Comparison of ENCODE assay signal across 22 cellular contexts in the genomic region with DNA sequence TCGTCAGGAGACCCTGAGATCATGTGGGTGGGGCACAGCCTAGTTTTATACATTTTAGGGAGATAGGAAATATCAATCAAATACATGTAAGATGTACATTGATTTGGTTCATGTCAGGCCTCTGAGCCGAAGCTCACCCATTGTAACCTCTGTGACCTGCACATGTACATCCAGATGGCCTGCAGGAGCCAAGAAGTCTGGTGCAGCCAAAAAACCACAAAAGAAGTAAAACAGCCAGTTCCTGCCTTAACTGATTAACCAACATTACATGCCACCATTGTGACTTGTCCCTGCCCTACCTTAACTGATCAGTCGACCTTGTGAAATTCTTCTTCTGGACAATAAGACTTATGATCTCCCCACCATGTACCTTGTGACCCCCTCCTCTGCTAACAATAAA. TPM values are rescaled to one million over a fixed set of nuclear protein-coding genes. Genes with fewer than 3 reads are reported as not detected.
"Had no signal": no experiment of that assay in that cellular context is flagged by ENCODE, and none has a peak within 500 bp of the region (broad histone marks: within the 10 kb centered on the region; RNA-seq: fewer than 3 reads in every experiment).

No MANE protein-coding gene starts in this region.

- H3K27me3 ChIP-seq: vagina had no signal

- H3K4me1 ChIP-seq: vagina had no signal

- H3K36me3 ChIP-seq: thoracic aorta, vagina, WERI-Rb-1 had no signal

- H3K27ac ChIP-seq: thoracic aorta, vagina, WERI-Rb-1 had no signal

- ATAC-seq: activated CD8-positive, alpha-beta memory T cell treated with anti-CD3 and anti-CD28 coated beads, Interleukin-2, amount 10 ng/mL, durations not matched to agents 7 days and 5 days; activated CD8-positive, alpha-beta T cell treated with anti-CD3 and anti-CD28 coated beads for 36 hours; left lobe of liver; naive thymus-derived CD4-positive, alpha-beta T cell; sciatic nerve had no signal

- DNase-seq: activated CD4-positive, alpha-beta T cell treated with anti-CD3 and anti-CD28 coated beads, Interleukin-2, amount 10 ng/mL, durations not matched to agents 7 days and 5 days; activated CD4-positive, CD25-positive, alpha-beta regulatory T cell treated with anti-CD3 and anti-CD28 coated beads, Interleukin-2, amount 50 U/mL, for 72 hours; activated CD8-positive, alpha-beta memory T cell treated with anti-CD3 and anti-CD28 coated beads, Interleukin-2, amount 10 ng/mL, durations not matched to agents 7 days and 5 days; activated CD8-positive, alpha-beta T cell treated with anti-CD3 and anti-CD28 coated beads for 36 hours; activated gamma-delta T cell; activated naive CD4-positive, alpha-beta T cell treated with anti-CD3 and anti-CD28 coated beads, Interleukin-2, amount 50 U/mL, for 16 hours; activated T-cell treated with anti-CD3 and anti-CD28 coated beads for 4 hours; anterior cingulate cortex; effector CD4-positive, alpha-beta T cell; kidney; naive thymus-derived CD4-positive, alpha-beta T cell; occipital lobe; posterior cingulate gyrus; stimulated activated CD4-positive, alpha-beta T cell treated with anti-CD3 and anti-CD28 coated beads, Interleukin-4, amount 100 ng/mL, for 1 hour; stimulated activated naive CD4-positive, alpha-beta T cell treated with Interleukin-2 at 50 U/mL for 16 hours; WERI-Rb-1 had no signal

- H3K9me3 ChIP-seq: thoracic aorta, vagina had no signal

- H3K4me3 ChIP-seq: lung, smooth muscle cell, thoracic aorta, vagina had no signal

RNA-seq across cellular contexts. Expression of gene RARRES2, which starts 34.3 kb away (rescaled TPM):
- total RNA-seq: activated CD4-positive, alpha-beta T cell treated with anti-CD3 and anti-CD28 coated beads, Interleukin-2, amount 10 ng/mL, durations not matched to agents 7 days and 5 days; activated CD8-positive, alpha-beta memory T cell treated with anti-CD3 and anti-CD28 coated beads, Interleukin-2, amount 10 ng/mL, durations not matched to agents 7 days and 5 days; activated CD8-positive, alpha-beta T cell treated with anti-CD3 and anti-CD28 coated beads for 36 hours had no signal
- polyA plus RNA-seq: naive thymus-derived CD4-positive, alpha-beta T cell had no signal
